ENCODE assay signal across 8 cellular contexts in the genomic region with DNA sequence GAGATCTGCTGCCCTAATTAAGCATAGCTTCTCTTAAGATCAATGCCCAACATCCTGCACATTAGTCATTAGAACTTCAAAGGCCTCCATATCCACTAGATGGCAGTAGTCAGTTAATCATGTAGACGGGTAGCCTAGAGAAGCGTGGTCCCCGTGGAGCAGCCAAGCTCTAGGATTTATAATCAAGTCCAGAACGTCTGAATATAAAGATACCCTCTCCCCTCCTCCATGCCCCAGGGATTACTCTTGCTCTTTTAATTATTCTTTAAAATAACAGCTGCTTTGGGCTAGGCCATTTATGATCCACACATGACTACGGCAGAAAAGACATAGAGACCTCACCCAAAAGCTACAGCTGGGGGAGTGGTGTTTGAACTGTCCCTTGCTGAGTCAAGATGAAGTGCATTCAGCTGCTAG.
DNase-seq lines count a peak whose midpoint lies in the region; ATAC-seq and TF ChIP-seq lines count a peak whose summit lies in the region.

No MANE protein-coding gene starts in this region.

- H3K27ac Mint-ChIP-seq in naive B cell = no peak overlapping the region

- H3K27me3 Mint-ChIP-seq in naive B cell = peaks cover 20 to 26% (median 23%) of the 10 kb centered on the region in 3 donors

- H3K9me3 ChIP-seq in esophagus muscularis mucosa (no peaks in the 10 kb centered on the region), thyroid gland (no peaks in the 10 kb centered on the region)

- no peak overlapping the region for H3K4me3 Mint-ChIP-seq in naive B cell

- peak; percentile 78 for TF ChIP-seq CTCF in GM13977 (IDR thresholded peaks at IDR 0.05; ENCODE audit: extremely low read depth, insufficient read depth, missing control alignments)
- peak; percentile 69 to 77 (median 76) for TF ChIP-seq CTCF in esophagus muscularis mucosa (IDR thresholded peaks at IDR 0.05)
- TF ChIP-seq CTCF in thyroid gland (IDR thresholded peaks at IDR 0.05) = peak; percentile 41 to 75 (median 68)

- DNase-seq in A172 (ENCODE audit: low spot score) (peak; percentile 68), GM13977 (ENCODE audit: low spot score) (peak; percentile 37), HT1080 (ENCODE audit: low read depth) (peak; percentile 86), NCI-H82 (lab: John Stamatoyannopoulos, UW) (peak; percentile 96), esophagus muscularis mucosa (ENCODE audit: extremely low spot score) (peak; percentile 92), naive B cell (peak; percentile 15), thyroid gland (peak; percentile 59 to 64)
- peak; percentile 4 for DNase-seq in activated CD8-positive, alpha-beta memory T cell treated with anti-CD3 and anti-CD28 coated beads, Interleukin-2, amount 50 U/mL, for 24 hours (ENCODE audit: extremely low read depth)

- peaks cover 0 to 3% (median 0%) of the 10 kb centered on the region in 3 donors for H3K4me1 Mint-ChIP-seq in naive B cell

- intact Hi-C loops in esophagus muscularis mucosa (cut with DNase I) (loop anchor here (1.0 to 10.0 kb wide), 5 partner anchors 209 to 701 kb away; a partner anchor contains a TSS), thyroid gland (cut with DNase I) (no loop called here)

- peaks cover 0 to 3% (median 0%) of the 10 kb centered on the region in 7 donors for H3K9me3 Mint-ChIP-seq in naive B cell

- H3K4me1 ChIP-seq in esophagus muscularis mucosa (peaks cover 3 to 42% (median 17%) of the 10 kb centered on the region in 4 donors), thyroid gland (no peaks in the 10 kb centered on the region)

- H3K27me3 ChIP-seq in esophagus muscularis mucosa = no peaks in the 10 kb centered on the region
- no peaks in the 10 kb centered on the region for H3K27me3 ChIP-seq in thyroid gland

- ATAC-seq in naive B cell (ENCODE audit: low read depth in 2 of 2) = peak; percentile 37 to 60

- 7% methylated on average over 5 of the region's 5 CpGs for WGBS in esophagus muscularis mucosa
- WGBS in thyroid gland, 2 donors = 14 to 19% methylated on average over 5 of the region's 5 CpGs

- H3K36me3 Mint-ChIP-seq in naive B cell = no peaks in the 10 kb centered on the region

- no peak for TF ChIP-seq POLR2A in esophagus muscularis mucosa (IDR thresholded peaks at IDR 0.05; ENCODE audit: low read depth)
- TF ChIP-seq POLR2A in thyroid gland (IDR thresholded peaks at IDR 0.05) = no peak

- H3K36me3 ChIP-seq in esophagus muscularis mucosa (no peaks in the 10 kb centered on the region), thyroid gland (no peaks in the 10 kb centered on the region)

- in situ Hi-C loops in GM13977 (cut with MboI; ENCODE audit: low pct_unique_long_range_greater_than_20kb, low sequenced_read_pairs, unreplicated experiment) = loop anchor here (10.0 to 25.0 kb wide), 3 partner anchors 207 to 699 kb away; no protein-coding TSS in a partner anchor

- no peak overlapping the region for H3K4me3 ChIP-seq in esophagus muscularis mucosa
- H3K4me3 ChIP-seq in thyroid gland (replicated peaks in 1 of 3) = no peak overlapping the region

- H3K27ac ChIP-seq in esophagus muscularis mucosa (replicated peaks in 1 of 4) (peak overlapping the region in 2 of 4 donors; percentile 32 to 49), thyroid gland (no peak overlapping the region)

- no peak for TF ChIP-seq EP300 in esophagus muscularis mucosa (IDR thresholded peaks at IDR 0.05)

Comparison
In these comparisons a context has a peak if more than half of its experiments do, and no peak if none do; other contexts are left out.
1. DNase-seq: peak in every context shown above with its lines; median percentile 96 in NCI-H82; 92 in esophagus muscularis mucosa; 86 in HT1080; 68 in A172; 62 in thyroid gland; 37 in GM13977; 15 in naive B cell; 4 in activated CD8-positive, alpha-beta memory T cell treated with anti-CD3 and anti-CD28 coated beads, Interleukin-2, amount 50 U/mL, for 24 hours.